ENCODE assay signal across 12 cellular contexts in the genomic region with DNA sequence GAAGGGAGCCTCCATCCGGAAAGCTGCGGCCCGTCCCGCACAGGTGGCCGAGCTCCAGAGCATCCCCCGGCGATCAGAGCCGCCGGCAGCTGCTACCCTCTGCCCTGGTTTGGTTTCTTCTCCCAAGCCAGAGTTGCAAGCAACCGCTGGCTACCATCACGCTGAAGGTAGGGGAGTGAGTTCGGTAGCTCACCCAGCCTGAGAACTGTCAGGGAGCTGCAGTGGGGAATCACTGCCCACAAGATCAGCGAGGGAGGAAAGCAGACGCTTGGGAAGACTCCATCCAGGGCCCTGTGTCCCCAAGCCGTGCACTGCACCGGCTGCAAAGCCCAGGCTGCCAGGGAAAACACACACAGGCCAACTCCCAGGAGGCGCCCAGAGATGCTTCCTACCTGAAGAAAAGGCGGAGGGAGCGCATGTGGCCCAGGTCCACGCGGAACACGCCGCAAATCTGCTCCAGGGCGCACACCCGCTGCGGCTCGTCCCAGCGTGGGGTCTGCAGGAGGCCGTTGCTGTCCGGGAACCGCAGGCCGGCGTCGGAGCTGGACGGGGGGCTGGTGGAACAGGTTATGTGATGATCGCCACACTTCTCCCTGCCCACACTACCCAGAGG.
DNase-seq lines count a peak whose midpoint lies in the region; ATAC-seq and TF ChIP-seq lines count a peak whose summit lies in the region.
"Had no signal": no experiment of that assay in that cellular context is flagged by ENCODE, and none has a peak within 500 bp of the region (broad histone marks: within the 10 kb centered on the region; RNA-seq: fewer than 3 reads in every experiment).

No MANE protein-coding gene starts in this region.

- H3K36me3 ChIP-seq in Caco-2 (ENCODE audit: control insufficient read depth, insufficient read depth, low read length) = no peaks in the 10 kb centered on the region; the same call in 1 of the 2 replicates
- H3K36me3 ChIP-seq in WERI-Rb-1 = peaks cover 60% of the 10 kb centered on the region
- peaks cover 0 to 15% (median 0%) of the 10 kb centered on the region in 3 donors for H3K36me3 ChIP-seq in Peyer's patch

- H3K4me3 ChIP-seq in Caco-2 (ENCODE audit: low read depth, low read length) (no peak overlapping the region), WERI-Rb-1 (ENCODE audit: low read depth, low read length) (no peak overlapping the region), Peyer's patch (no peak overlapping the region)

- POLR2A ChIA-PET in Caco-2 (lab: Charles Lee) = interaction anchor here (0.5 to 1.9 kb wide), 5 partner anchors 41 to 120 kb away, joined by 3 to 5 read pairs (median 3); no protein-coding TSS in a partner anchor

- H3K27ac ChIP-seq in WERI-Rb-1 = no peak overlapping the region
- peak overlapping the region in 1 of 4 donors; percentile 46 for H3K27ac ChIP-seq in Peyer's patch
- H3K27ac ChIP-seq: C4-2B had no signal

- no peaks in the 10 kb centered on the region for H3K27me3 Mint-ChIP-seq in Caco-2 (ENCODE audit: insufficient read depth, unreplicated experiment)

- H3K4me3 Mint-ChIP-seq in Caco-2 (ENCODE audit: unreplicated experiment) = peak overlapping the region; percentile 52
- H3K4me3 Mint-ChIP-seq: activated T-helper 1 cell treated with anti-CD3 and anti-CD28 coated beads, Interleukin-12 subunit alpha, Interleukin-12 subunit beta, Interleukin-2, Interleukin-4 antibody, amounts not matched to agents 30 ng/mL and 10 ng/mL and 1 ng/mL, durations not matched to agents 14 hours and 24 hours and 36 hours had no signal

- BruUV-seq in Caco-2 (replicated peaks; lab: Mats Ljungman, UMichigan) = no TSS peak

- intact Hi-C loops in Caco-2 (cut with micrococcal nuclease; ENCODE audit: unreplicated experiment) (loop anchor here (5.0 kb wide), 1 partner anchor 40 kb away; no protein-coding TSS in a partner anchor), sciatic nerve (cut with DNase I) (no loop called here)

- DNase-seq in Caco-2 (peak in 1 of 2 experiments; percentile 30), WERI-Rb-1 (peak; percentile 4), left lobe of liver (ENCODE audit: low spot score) (peak; percentile 40), sciatic nerve (ENCODE audit: low spot score) (peak; percentile 60), Peyer's patch (no peak), dedifferentiated amniotic fluid mesenchymal stem cell (ENCODE audit: extremely low spot score) (no peak)
- DNase-seq in activated naive CD4-positive, alpha-beta T cell treated with Interleukin-2 at 50 U/mL for 16 hours = no peak
- DNase-seq: activated CD4-positive, alpha-beta T cell treated with anti-CD3 and anti-CD28 coated beads for 4 hours; NCI-H1694 had no signal

- H3K4me1 ChIP-seq in Caco-2 (peaks cover 54% of the 10 kb centered on the region), Peyer's patch (peaks cover 0 to 20% (median 0%) of the 10 kb centered on the region in 4 donors)

- H3K27me3 ChIP-seq in Caco-2 (replicated peaks; ENCODE audit: control insufficient read depth, insufficient read depth, low read length) = no peaks in the 10 kb centered on the region
- no peaks in the 10 kb centered on the region for H3K27me3 ChIP-seq in WERI-Rb-1 (ENCODE audit: insufficient read depth, low read depth, severe bottlenecking)
- H3K27me3 ChIP-seq in Peyer's patch = no peaks in the 10 kb centered on the region

- TF ChIP-seq CTCF in Caco-2 (IDR thresholded peaks at IDR 0.05; ENCODE audit: insufficient read depth in 1 of 2, low read depth in 1 of 2, low read length in 1 of 2, severe bottlenecking in 1 of 2, unreplicated experiment in 1 of 2) (no peak), WERI-Rb-1 (IDR thresholded peaks at IDR 0.05; ENCODE audit: low read depth, low read length) (no peak), Peyer's patch (IDR thresholded peaks at IDR 0.05) (no peak)

- peaks cover 31% of the 10 kb centered on the region for H3K4me1 Mint-ChIP-seq in Caco-2 (ENCODE audit: low read depth, unreplicated experiment)

- peaks cover 28% of the 10 kb centered on the region for H3K36me3 Mint-ChIP-seq in Caco-2 (ENCODE audit: insufficient read depth, unreplicated experiment)

- H3K9me3 ChIP-seq in Caco-2 (no peaks in the 10 kb centered on the region), WERI-Rb-1 (ENCODE audit: severe bottlenecking) (no peaks in the 10 kb centered on the region), Peyer's patch (no peaks in the 10 kb centered on the region)

- no peaks in the 10 kb centered on the region for H3K9me3 Mint-ChIP-seq in Caco-2 (ENCODE audit: unreplicated experiment)
- H3K9me3 Mint-ChIP-seq: activated T-helper 1 cell treated with anti-CD3 and anti-CD28 coated beads, Interleukin-12 subunit alpha, Interleukin-12 subunit beta, Interleukin-2, Interleukin-4 antibody, amounts not matched to agents 30 ng/mL and 10 ng/mL and 1 ng/mL, durations not matched to agents 14 hours and 24 hours and 36 hours had no signal

- no peak for ATAC-seq in left lobe of liver
- ATAC-seq in sciatic nerve = peak; percentile 31
- no peak for ATAC-seq in HG03520 (IDR thresholded peaks at IDR 0.05; ENCODE audit: unreplicated experiment)

- peak overlapping the region; percentile 69 for H3K27ac Mint-ChIP-seq in Caco-2 (ENCODE audit: unreplicated experiment)
- H3K27ac Mint-ChIP-seq: activated T-helper 1 cell treated with anti-CD3 and anti-CD28 coated beads, Interleukin-12 subunit alpha, Interleukin-12 subunit beta, Interleukin-2, Interleukin-4 antibody, amounts not matched to agents 30 ng/mL and 10 ng/mL and 1 ng/mL, durations not matched to agents 14 hours and 24 hours and 36 hours had no signal

- CTCF ChIA-PET in Caco-2 (lab: Charles Lee) = interaction anchor here (1.2 to 1.8 kb wide), 3 partner anchors 18 to 26 kb away, joined by 4 to 6 read pairs (median 5); no protein-coding TSS in a partner anchor

- TF ChIP-seq POLR2A in Peyer's patch (IDR thresholded peaks at IDR 0.05) = no peak

Comparison
In these comparisons a context has a peak if more than half of its experiments do, and no peak if none do; other contexts are left out.
1. DNase-seq: peak in WERI-Rb-1 (single experiment), left lobe of liver (single experiment) and sciatic nerve (single experiment); none in Peyer's patch (0 of 3), activated naive CD4-positive, alpha-beta T cell treated with Interleukin-2 at 50 U/mL for 16 hours (single experiment) and dedifferentiated amniotic fluid mesenchymal stem cell (single experiment).